Comparison of ENCODE assay signal across 10 cellular contexts in genomic region chr9:98993570-98993945, GRCh38. TPM values are rescaled to one million over a fixed set of nuclear protein-coding genes. Genes with fewer than 3 reads are reported as not detected.
DNase-seq lines count a peak whose midpoint lies in the region; ATAC-seq and TF ChIP-seq lines count a peak whose summit lies in the region.
"Had no signal": no experiment of that assay in that cellular context is flagged by ENCODE, and none has a peak within 500 bp of the region (broad histone marks: within the 10 kb centered on the region; RNA-seq: fewer than 3 reads in every experiment).

No MANE protein-coding gene starts in this region.

- peak overlapping the region; percentile 61 for H3K4me3 Mint-ChIP-seq in dendritic cell treated with granulocyte-macrophage colony-stimulating factor and Interleukin-4, amounts not matched to agents 40 ng/mL and 50 ng/mL, for 4 days
- H3K4me3 Mint-ChIP-seq in mesothelial cell of epicardium = no peak overlapping the region
- H3K4me3 Mint-ChIP-seq: central memory CD8-positive, alpha-beta T cell had no signal

- peaks cover 76% of the 10 kb centered on the region for H3K27me3 Mint-ChIP-seq in dendritic cell treated with granulocyte-macrophage colony-stimulating factor and Interleukin-4, amounts not matched to agents 40 ng/mL and 50 ng/mL, for 4 days
- peaks cover 21% of the 10 kb centered on the region for H3K27me3 Mint-ChIP-seq in mesothelial cell of epicardium (ENCODE audit: low read depth)

- no peaks in the 10 kb centered on the region for H3K36me3 Mint-ChIP-seq in dendritic cell treated with granulocyte-macrophage colony-stimulating factor and Interleukin-4, amounts not matched to agents 40 ng/mL and 50 ng/mL, for 4 days (ENCODE audit: low read depth)
- no peaks in the 10 kb centered on the region for H3K36me3 Mint-ChIP-seq in mesothelial cell of epicardium

- no peaks in the 10 kb centered on the region for H3K9me3 Mint-ChIP-seq in dendritic cell treated with granulocyte-macrophage colony-stimulating factor and Interleukin-4, amounts not matched to agents 40 ng/mL and 50 ng/mL, for 4 days
- H3K9me3 Mint-ChIP-seq in mesothelial cell of epicardium = no peaks in the 10 kb centered on the region
- H3K9me3 Mint-ChIP-seq: central memory CD8-positive, alpha-beta T cell had no signal

- intact Hi-C loops in dendritic cell treated with granulocyte-macrophage colony-stimulating factor and Interleukin-4, amounts not matched to agents 40 ng/mL and 50 ng/mL, for 4 days (cut with micrococcal nuclease) = loop anchor here (2.0 kb wide), 2 partner anchors 19 to 65 kb away; no protein-coding TSS in a partner anchor

- TF ChIP-seq CTCF in mesothelial cell of epicardium (IDR thresholded peaks at IDR 0.05; ENCODE audit: unreplicated experiment) = no peak

- peak overlapping the region; percentile 75 for H3K27ac Mint-ChIP-seq in dendritic cell treated with granulocyte-macrophage colony-stimulating factor and Interleukin-4, amounts not matched to agents 40 ng/mL and 50 ng/mL, for 4 days
- no peak overlapping the region for H3K27ac Mint-ChIP-seq in mesothelial cell of epicardium

- ATAC-seq in HG03342 (IDR thresholded peaks at IDR 0.05; ENCODE audit: unreplicated experiment) = peak; percentile 80
- ATAC-seq in GM18861 (IDR thresholded peaks at IDR 0.05; ENCODE audit: unreplicated experiment) = no peak

- peaks cover 45% of the 10 kb centered on the region for H3K4me1 Mint-ChIP-seq in dendritic cell treated with granulocyte-macrophage colony-stimulating factor and Interleukin-4, amounts not matched to agents 40 ng/mL and 50 ng/mL, for 4 days (ENCODE audit: low read depth)
- H3K4me1 Mint-ChIP-seq in mesothelial cell of epicardium = peaks cover 9% of the 10 kb centered on the region

- DNase-seq in activated CD8-positive, alpha-beta memory T cell treated with anti-CD3 and anti-CD28 coated beads for 24 hours = peak; percentile 55
- no peak for DNase-seq in activated CD8-positive, alpha-beta memory T cell treated with anti-CD3 and anti-CD28 coated beads, Interleukin-2, amount 50 U/mL, for 4 hours
- peak; percentile 21 to 44 for DNase-seq in stimulated activated CD4-positive, alpha-beta T cell treated with anti-CD3 and anti-CD28 coated beads, Interleukin-4, amount 100 ng/mL, for 48 hours (ENCODE audit: low read depth in 2 of 2)
- DNase-seq in mesothelial cell of epicardium (ENCODE audit: low spot score in 2 of 2, unreplicated experiment in 2 of 2) (no peak), NCI-H2029 (lab: John Stamatoyannopoulos, UW) (no peak)

RNA-seq across cellular contexts. Expression of gene COL15A1, which starts 49.9 kb away (rescaled TPM):
- 42.4 to 51.0 TPM (median 50.1 TPM) in 3 replicates for total RNA-seq in mesothelial cell of epicardium
- total RNA-seq: pulmonary artery endothelial cell had no signal

Comparison
In these comparisons a context has a peak if more than half of its experiments do, and no peak if none do; other contexts are left out.
1. DNase-seq: peak in activated CD8-positive, alpha-beta memory T cell treated with anti-CD3 and anti-CD28 coated beads for 24 hours (single experiment) and stimulated activated CD4-positive, alpha-beta T cell treated with anti-CD3 and anti-CD28 coated beads, Interleukin-4, amount 100 ng/mL, for 48 hours (2 of 2); none in activated CD8-positive, alpha-beta memory T cell treated with anti-CD3 and anti-CD28 coated beads, Interleukin-2, amount 50 U/mL, for 4 hours (single experiment), mesothelial cell of epicardium (0 of 2) and NCI-H2029 (single experiment).